Comparison of ENCODE assay signal across 23 cellular contexts in genomic region chr16:65774350-65774749, GRCh38.
DNase-seq lines count a peak whose midpoint lies in the region; ATAC-seq, FAIRE-seq and TF ChIP-seq lines count a peak whose summit lies in the region.
"Had no signal": no experiment of that assay in that cellular context is flagged by ENCODE, and none has a peak within 500 bp of the region (broad histone marks: within the 10 kb centered on the region; RNA-seq: fewer than 3 reads in every experiment).

No MANE protein-coding gene starts in this region.

- H4K20me1 ChIP-seq in H1 (replicated peaks in 1 of 2; ENCODE audit: control insufficient read depth in 1 of 2, insufficient read depth in 2 of 2, low read length in 2 of 2), result no peaks in the 10 kb centered on the region
- H4K20me1 ChIP-seq: BLaER1 treated with 17β-estradiol and CSF1 and Interleukin-3, amounts not matched to agents 10 nM and 100 nM had no signal

- no peak overlapping the region for H2AFZ ChIP-seq in H1 (ENCODE audit: low read length)
- H2AFZ ChIP-seq in trophoblast cell (ENCODE audit: insufficient read depth, low read length, poor library complexity), result no peak overlapping the region

- H3K4ac ChIP-seq in H1 (replicated peaks; ENCODE audit: insufficient read length, low read depth, low read length), result no peak overlapping the region
- H3K4ac ChIP-seq in trophoblast cell (ENCODE audit: low read depth, low read length), result no peak overlapping the region

- POLR2A ChIA-PET in AG04450 (lab: Yijun Ruan, JAX), result no interaction called here
- POLR2A ChIA-PET in WTC11 (lab: Charles Lee), result no interaction called here
- POLR2A ChIA-PET in H1 (lab: Charles Lee; ENCODE audit: partially characterized antibody), result interaction anchor here (0.8 to 1.8 kb wide), 3 partner anchors 14 to 124 kb away, joined by 3 to 5 read pairs (median 4); no protein-coding TSS in a partner anchor

- ATAC-seq in WTC11 (no peak), HG02981 (IDR thresholded peaks at IDR 0.05; ENCODE audit: unreplicated experiment) (no peak), left ventricle myocardium superior (no peak)
- ATAC-seq: CD8-positive, alpha-beta T cell had no signal

- H3K4me3 ChIP-seq in AG04450 (ENCODE audit: low read depth, low read length) (no peak overlapping the region), H1 (ENCODE audit: extremely low read depth in 1 of 4, insufficient read depth in 2 of 4, low read depth in 3 of 4, low read length in 4 of 4) (no peak overlapping the region), trophoblast cell (ENCODE audit: low read depth, low read length) (no peak overlapping the region)
- H3K4me3 ChIP-seq: BLaER1 treated with 17β-estradiol and CSF1 and Interleukin-3, amounts not matched to agents 10 nM and 100 nM had no signal

- H2BK20ac ChIP-seq in H1 (ENCODE audit: low read length), result 0 out of 2 replicates have a peak overlapping the region, but pooled peaks have one; percentile 2

- CTCF ChIA-PET in AG04450 (lab: Charles Lee) (no interaction called here), WTC11 (lab: Charles Lee) (no interaction called here), H1 (lab: Charles Lee; ENCODE audit: partially characterized antibody) (interaction anchor here (0.8 to 1.3 kb wide), 2 partner anchors 70 to 252 kb away, joined by 3 read pairs; no protein-coding TSS in a partner anchor)

- TF ChIP-seq CTCF in AG04450 (IDR thresholded peaks at IDR 0.05; ENCODE audit: low read depth, low read length), result no peak
- no peak for TF ChIP-seq CTCF in WTC11 (IDR thresholded peaks at IDR 0.05)
- no peak for TF ChIP-seq CTCF in H1 (IDR thresholded peaks at IDR 0.05; ENCODE audit: control extremely low read depth in 1 of 3, insufficient read depth in 1 of 3, low read depth in 1 of 3, low read length in 3 of 3)

- H2BK5ac ChIP-seq in H1 (ENCODE audit: low read depth, low read length) (peak overlapping the region; percentile 98; the same call in 1 of the 2 replicates), trophoblast cell (ENCODE audit: low read depth, low read length, poor library complexity) (peak overlapping the region; percentile 24)

- TF ChIP-seq RAD21 in H1 (IDR thresholded peaks at IDR 0.05 in 1 of 2, conservative IDR thresholded peaks at IDR 0.05 in 1 of 2; ENCODE audit: low read depth in 2 of 2, low read length in 2 of 2), result no peak

- H3K27me3 ChIP-seq in AG04450 (ENCODE audit: control insufficient read depth, insufficient read depth, low read length), result no peaks in the 10 kb centered on the region
- no peaks in the 10 kb centered on the region for H3K27me3 ChIP-seq in H1 (replicated peaks in 1 of 4; ENCODE audit: control insufficient read depth in 3 of 4, extremely low read depth in 1 of 4, insufficient read depth in 3 of 4, low read length in 3 of 4)
- H3K27me3 ChIP-seq in trophoblast cell (ENCODE audit: insufficient read depth, low read length), result no peaks in the 10 kb centered on the region
- H3K27me3 ChIP-seq: BLaER1 treated with 17β-estradiol and CSF1 and Interleukin-3, amounts not matched to agents 10 nM and 100 nM had no signal

- H3K14ac ChIP-seq in H1 (ENCODE audit: insufficient read length), result no peak overlapping the region
- H3K14ac ChIP-seq in trophoblast cell (ENCODE audit: low read length), result no peak overlapping the region

- peaks cover 17% of the 10 kb centered on the region for H3K27me3 Mint-ChIP-seq in WTC11 (ENCODE audit: low read depth)
- H3K27me3 Mint-ChIP-seq: B cell; CD4-positive, alpha-beta T cell had no signal

- no peak overlapping the region for H4K12ac ChIP-seq in trophoblast cell (ENCODE audit: low read depth, low read length)

- H4K8ac ChIP-seq in H1 (ENCODE audit: extremely low read depth, insufficient read depth, low read length), result no peak overlapping the region
- no peak overlapping the region for H4K8ac ChIP-seq in trophoblast cell (ENCODE audit: low read depth, low read length)

- peak overlapping the region; percentile 26 for H2BK120ac ChIP-seq in H1 (replicated peaks; ENCODE audit: low read depth, low read length)
- no peak overlapping the region for H2BK120ac ChIP-seq in trophoblast cell (ENCODE audit: insufficient read depth, low read length, poor library complexity)

- 64% methylated on average over 3 of the region's 3 CpGs; no CpG with 5 or more reads in 1 of the 2 experiments for WGBS in H1 (ENCODE audit: extremely low coverage in 1 of 2, insufficient coverage in 1 of 2, insufficient read length in 1 of 2, insufficient replicate concordance in 2 of 2, low coverage in 1 of 2, low lambda C conversion rate in 2 of 2, missing lambda C conversion rate in 1 of 2), 2 experiments
- WGBS in trophoblast cell (ENCODE audit: extremely low coverage, insufficient coverage, insufficient read length), result no CpG with 5 or more reads among the region's 3 CpGs

- peaks cover 0 to 13% (median 1%) of the 10 kb centered on the region in 4 experiments; a peak in 2 of 8 replicates for H3K36me3 ChIP-seq in H1 (ENCODE audit: control insufficient read depth in 2 of 4, insufficient read depth in 4 of 4, low read length in 3 of 4)
- H3K36me3 ChIP-seq in trophoblast cell (ENCODE audit: control insufficient read depth in 1 of 2, insufficient read depth in 2 of 2, low read length in 2 of 2), result no peaks in the 10 kb centered on the region

- H3K18ac ChIP-seq in H1 (ENCODE audit: extremely low read depth, low read length) (0 out of 2 replicates have a peak overlapping the region, but pooled peaks have one; percentile 44), trophoblast cell (ENCODE audit: low read length) (no peak overlapping the region)

- no peak overlapping the region for H2AK5ac ChIP-seq in H1 (ENCODE audit: low read depth, low read length)
- peak overlapping the region; percentile 49 for H2AK5ac ChIP-seq in trophoblast cell (ENCODE audit: low read length)

- H3K9ac ChIP-seq in H1 (replicated peaks in 1 of 4; ENCODE audit: extremely low read depth in 1 of 4, low read depth in 3 of 4, low read length in 3 of 4) (no peak overlapping the region), trophoblast cell (ENCODE audit: low read length) (no peak overlapping the region)

- H2BK12ac ChIP-seq in H1 (ENCODE audit: low read depth, low read length) (peak overlapping the region; percentile 4; the same call in 1 of the 2 replicates), trophoblast cell (ENCODE audit: low read length) (peak overlapping the region; percentile 41)

- peak overlapping the region; percentile 79 for H3K27ac Mint-ChIP-seq in WTC11
- H3K27ac Mint-ChIP-seq: B cell; CD4-positive, alpha-beta T cell; CD8-positive, alpha-beta T cell had no signal

- no peaks in the 10 kb centered on the region for H3K79me1 ChIP-seq in H1 (ENCODE audit: low read depth, low read length)
- peaks cover 6% of the 10 kb centered on the region for H3K79me1 ChIP-seq in trophoblast cell (ENCODE audit: low read length)

- H3K27ac ChIP-seq in AG04450 (ENCODE audit: low read depth, low read length) (peak overlapping the region; percentile 21), H1 (ENCODE audit: low read depth, low read length) (no peak overlapping the region), trophoblast cell (ENCODE audit: low read depth, low read length) (no peak overlapping the region)
- H3K27ac ChIP-seq: C4-2B had no signal

- H3K79me2 ChIP-seq in H1 (ENCODE audit: control insufficient read depth in 1 of 2, insufficient read depth in 2 of 2, low read length in 2 of 2) (no peaks in the 10 kb centered on the region), trophoblast cell (ENCODE audit: control insufficient read depth, insufficient read depth, low read length, poor library complexity) (no peaks in the 10 kb centered on the region)

- TF ChIP-seq EP300 in H1 (IDR thresholded peaks at IDR 0.05; ENCODE audit: borderline replicate concordance in 1 of 2, low read depth in 2 of 2, low read length in 2 of 2), result no peak

- no peak overlapping the region for H3K56ac ChIP-seq in H1 (replicated peaks; ENCODE audit: insufficient read length, low read depth, low read length)

- H3K9me3 Mint-ChIP-seq in WTC11, result peaks cover 52% of the 10 kb centered on the region

- H3K9me3 ChIP-seq in AG04450 (ENCODE audit: control insufficient read depth, insufficient read depth, low read length) (peaks cover 3% of the 10 kb centered on the region; the same call in 1 of the 2 replicates), H1 (ENCODE audit: insufficient read depth in 2 of 2, low read depth in 1 of 2, low read length in 1 of 2) (peaks cover 23 to 30% of the 10 kb centered on the region in 2 experiments), trophoblast cell (ENCODE audit: insufficient read depth, low read depth, low read length) (no peaks in the 10 kb centered on the region)

- FAIRE-seq in H1 (lab: Jason Lieb, UNC), result no peak
- FAIRE-seq: A204.1, D721Med, G401.6, GM12891, GM19239 had no signal

- no peak overlapping the region for H3K4me3 Mint-ChIP-seq in WTC11
- H3K4me3 Mint-ChIP-seq: B cell; CD4-positive, alpha-beta T cell; CD8-positive, alpha-beta T cell had no signal

- no peak overlapping the region; a peak in 1 of 4 replicates for H3K4me2 ChIP-seq in H1 (ENCODE audit: insufficient read depth in 1 of 2, low read depth in 2 of 2, low read length in 2 of 2)
- H3K4me2 ChIP-seq in trophoblast cell (ENCODE audit: low read length), result no peak overlapping the region

- H3K4me1 ChIP-seq in H1 (replicated peaks in 1 of 4; ENCODE audit: control insufficient read depth in 3 of 4, insufficient read depth in 4 of 4, low read length in 3 of 4) (peaks cover 6 to 22% (median 12%) of the 10 kb centered on the region in 4 experiments), trophoblast cell (ENCODE audit: control insufficient read depth in 1 of 2, insufficient read depth in 2 of 2, low read length in 2 of 2) (peaks cover 4 to 10% of the 10 kb centered on the region in 2 experiments)

- H2BK15ac ChIP-seq in H1 (ENCODE audit: low read length), result no peak overlapping the region

- H3K4me1 Mint-ChIP-seq in WTC11, result peaks cover 45% of the 10 kb centered on the region
- H3K4me1 Mint-ChIP-seq: B cell had no signal

- no peaks in the 10 kb centered on the region; the same call in 1 of the 2 replicates for H3K23me2 ChIP-seq in H1 (ENCODE audit: low read depth, low read length)

- H3K36me3 Mint-ChIP-seq in WTC11, result peaks cover 50% of the 10 kb centered on the region
- H3K36me3 Mint-ChIP-seq: CD8-positive, alpha-beta T cell had no signal

- peak overlapping the region; percentile 94 for H4K91ac ChIP-seq in H1 (replicated peaks; ENCODE audit: insufficient read length, low read length)
- peak overlapping the region; percentile 19 for H4K91ac ChIP-seq in trophoblast cell (ENCODE audit: low read depth, low read length)

- H3K23ac ChIP-seq in H1 (ENCODE audit: insufficient read length), result no peak overlapping the region
- no peak overlapping the region for H3K23ac ChIP-seq in trophoblast cell (ENCODE audit: low read length)

- no peak overlapping the region for H4K5ac ChIP-seq in H1 (ENCODE audit: insufficient read length, low read depth, low read length)

- no peak for DNase-seq in AG04450 (ENCODE audit: low read depth, low spot score)
- no peak for DNase-seq in WTC11 (ENCODE audit: low spot score)
- DNase-seq in H1 (ENCODE audit: low read depth in 1 of 2, low spot score in 2 of 2), result no peak
- DNase-seq in trophoblast cell, result no peak
- DNase-seq in T-helper 9 cell, result no peak
- DNase-seq in left ventricle myocardium superior, result no peak
- DNase-seq: 8988T; ACHN; AML-193; Calu3; CD4-positive, alpha-beta T cell; CD8-positive, alpha-beta T cell; DMS79 treated with DMSO at 0.1 percent for 48 hours; GF-D8 had no signal

- intact Hi-C loops in left ventricle myocardium superior (cut with micrococcal nuclease), result no loop called here

- TF ChIP-seq POLR2A in H1 (IDR thresholded peaks at IDR 0.05; ENCODE audit: control extremely low read depth in 1 of 2, low read depth in 2 of 2, low read length in 2 of 2), result no peak
